In the genomic region with DNA sequence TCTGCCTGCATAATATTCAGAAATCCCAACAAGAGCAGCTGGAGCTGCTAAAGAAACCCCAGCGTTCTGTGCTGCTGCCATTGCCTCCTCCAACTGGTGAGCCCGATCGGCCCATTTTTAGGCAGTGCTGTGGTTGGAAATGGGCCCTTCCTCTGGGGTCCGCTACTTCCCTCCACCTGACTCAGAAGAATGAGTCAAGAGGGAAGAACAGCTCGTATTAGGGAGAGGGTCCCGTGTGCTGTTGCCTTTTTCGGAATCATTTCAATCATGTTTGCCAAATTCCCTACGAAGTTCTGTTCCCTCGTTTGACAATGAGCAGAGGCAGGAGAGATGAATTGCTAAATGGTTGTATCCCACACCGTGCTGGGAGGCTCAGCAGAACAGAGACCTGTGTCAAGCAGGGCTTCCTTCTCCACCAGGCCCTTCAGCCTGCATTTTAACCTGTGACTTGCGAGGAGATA, we compare ENCODE assay signal across 11 cellular contexts. TPM values are rescaled to one million over a fixed set of nuclear protein-coding genes. Genes with fewer than 3 reads are reported as not detected.
DNase-seq lines count a peak whose midpoint lies in the region; ATAC-seq and TF ChIP-seq lines count a peak whose summit lies in the region.
"Had no signal": no experiment of that assay in that cellular context is flagged by ENCODE, and none has a peak within 500 bp of the region (broad histone marks: within the 10 kb centered on the region; RNA-seq: fewer than 3 reads in every experiment).

No MANE protein-coding gene starts in this region.

- no peak overlapping the region for H2AFZ ChIP-seq in GM23338

- peaks cover 32% of the 10 kb centered on the region for H3K36me3 Mint-ChIP-seq in GM23338 (ENCODE audit: low read depth)

- H3K9me3 Mint-ChIP-seq in GM23338: no peaks in the 10 kb centered on the region

- H3K4me3 ChIP-seq in Panc1 (ENCODE audit: low read depth in 2 of 2, low read length in 2 of 2) (no peak overlapping the region), lower lobe of right lung (no peak overlapping the region), subcutaneous abdominal adipose tissue (ENCODE audit: low read depth in 1 of 5, low read length in 5 of 5) (peak overlapping the region in 1 of 5 donors; percentile 37), GM23338 (no peak overlapping the region)

- intact Hi-C loops in Panc1 (cut with micrococcal nuclease; ENCODE audit: unreplicated experiment) (no loop called here), lower lobe of right lung (cut with DNase I) (no loop called here)

- H3K4me3 Mint-ChIP-seq in GM23338: no peak overlapping the region

- H3K27me3 ChIP-seq in Panc1 (ENCODE audit: control insufficient read depth, insufficient read depth, low read length) (no peaks in the 10 kb centered on the region), lower lobe of right lung (ENCODE audit: low read depth) (no peaks in the 10 kb centered on the region), subcutaneous abdominal adipose tissue (ENCODE audit: control insufficient read depth in 5 of 5, insufficient read depth in 4 of 5, low read length in 5 of 5) (no peaks in the 10 kb centered on the region), GM23338 (ENCODE audit: insufficient read depth) (no peaks in the 10 kb centered on the region)

- CTCF ChIA-PET in Panc1 (lab: Charles Lee): no interaction called here

- H3K27ac ChIP-seq in Panc1 (ENCODE audit: low read length): no peak overlapping the region; the same call in 1 of the 2 replicates
- H3K27ac ChIP-seq in caudate nucleus (ENCODE audit: low read depth, low read length): peak overlapping the region; percentile 72
- H3K27ac ChIP-seq in lower lobe of right lung: peak overlapping the region; percentile 76
- H3K27ac ChIP-seq in subcutaneous abdominal adipose tissue (ENCODE audit: low read depth, low read length): peak overlapping the region; percentile 95
- H3K27ac ChIP-seq in GM23338 (ENCODE audit: low read depth): no peak overlapping the region

- H3K27me3 Mint-ChIP-seq in GM23338 (ENCODE audit: insufficient read depth, low read depth, poor library complexity): peaks cover 8% of the 10 kb centered on the region

- H3K9ac ChIP-seq in subcutaneous abdominal adipose tissue (ENCODE audit: low read length in 5 of 5): peak overlapping the region in 3 of 5 donors; percentile 12 to 80 (median 39)

- H3K4me2 ChIP-seq in GM23338: no peak overlapping the region

- ATAC-seq in Panc1 (no peak), lower lobe of right lung (no peak), GM19351 (IDR thresholded peaks at IDR 0.05; ENCODE audit: unreplicated experiment) (no peak), GM23338 (no peak), GM21723 (IDR thresholded peaks at IDR 0.05; ENCODE audit: unreplicated experiment) (no peak)

- no peaks in the 10 kb centered on the region for H3K79me2 ChIP-seq in GM23338 (replicated peaks; ENCODE audit: insufficient read depth)

- no peaks in the 10 kb centered on the region for H4K20me1 ChIP-seq in GM23338 (replicated peaks; ENCODE audit: insufficient read depth)

- H3K4me1 ChIP-seq in Panc1 (ENCODE audit: control insufficient read depth, insufficient read depth, low read length): peaks cover 6% of the 10 kb centered on the region; the same call in 1 of the 2 replicates
- H3K4me1 ChIP-seq in lower lobe of right lung: peaks cover 18% of the 10 kb centered on the region
- peaks cover 9 to 54% (median 39%) of the 10 kb centered on the region in 5 donors for H3K4me1 ChIP-seq in subcutaneous abdominal adipose tissue (ENCODE audit: control insufficient read depth in 5 of 5, insufficient read depth in 5 of 5, low read length in 5 of 5)
- H3K4me1 ChIP-seq in GM23338 (ENCODE audit: insufficient read depth): no peaks in the 10 kb centered on the region

- no peak for DNase-seq in Panc1 (ENCODE audit: low read depth, low spot score)
- DNase-seq in caudate nucleus (lab: John Stamatoyannopoulos, UW): peak in 1 of 61 donors; percentile 24
- DNase-seq in lower lobe of right lung: no peak
- no peak for DNase-seq in NCI-H2171 treated with DMSO at 0.1 percent for 48 hours (lab: John Stamatoyannopoulos, UW)
- DNase-seq in GM23338 (ENCODE audit: low spot score): no peak
- DNase-seq: activated CD4-positive, alpha-beta T cell treated with anti-CD3 and anti-CD28 coated beads, Interleukin-2, amount 50 U/mL, for 4 hours; cerebellar nuclear complex; NCI-H1092 had no signal

- BruUV-seq in Panc1 (replicated peaks; lab: Mats Ljungman, UMichigan): TSS peak; percentile 84

- POLR2A ChIA-PET in Panc1 (lab: Charles Lee): interaction anchor here (0.5 kb wide), 1 partner anchor 419 kb away, joined by 3 read pairs; no protein-coding TSS in a partner anchor

- in situ Hi-C loops in Panc1 (cut with HindIII; ENCODE audit: low pct_unique_long_range_greater_than_20kb, low sequenced_read_pairs): no loop called here

- TF ChIP-seq CTCF in Panc1 (IDR thresholded peaks at IDR 0.05) (no peak), lower lobe of right lung (IDR thresholded peaks at IDR 0.05) (no peak), GM23338 (conservative IDR thresholded peaks at IDR 0.05; ENCODE audit: low read depth in 2 of 2) (no peak)

- no peak overlapping the region for H3K27ac Mint-ChIP-seq in GM23338

- H3K4me1 Mint-ChIP-seq in GM23338: peaks cover 12% of the 10 kb centered on the region; the same call in 2 of the 3 replicates

- H3K9me2 ChIP-seq in GM23338 (ENCODE audit: insufficient read depth): no peaks in the 10 kb centered on the region

- no peaks in the 10 kb centered on the region for H3F3A ChIP-seq in GM23338 (replicated peaks; ENCODE audit: low read depth)

- H3K36me3 ChIP-seq in Panc1 (ENCODE audit: control insufficient read depth, insufficient read depth, low read length) (no peaks in the 10 kb centered on the region), lower lobe of right lung (no peaks in the 10 kb centered on the region), subcutaneous abdominal adipose tissue (ENCODE audit: control insufficient read depth in 5 of 5, insufficient read depth in 5 of 5, low read length in 5 of 5) (peaks cover 0 to 3% (median 0%) of the 10 kb centered on the region in 5 donors), GM23338 (ENCODE audit: insufficient read depth) (no peaks in the 10 kb centered on the region)

- H3K9me3 ChIP-seq in Panc1 (ENCODE audit: control insufficient read depth, insufficient read depth, low read depth, low read length): no peaks in the 10 kb centered on the region
- no peaks in the 10 kb centered on the region for H3K9me3 ChIP-seq in lower lobe of right lung
- H3K9me3 ChIP-seq in subcutaneous abdominal adipose tissue (ENCODE audit: control insufficient read depth in 5 of 5, low read length in 5 of 5): no peaks in the 10 kb centered on the region

RNA-seq across cellular contexts. Expression of a gene that starts 38.4 kb away (rescaled TPM):
- 0.05 TPM for total RNA-seq in Panc1 (2021; ENCODE audit: unreplicated experiment)
- 0.23 TPM for polyA plus RNA-seq in Panc1 (2012; ENCODE audit: insufficient read length)
- total RNA-seq in lower lobe of right lung: 8.8 TPM
- 40.7 and 44.7 TPM in 2 replicates for total RNA-seq in GM23338 (2014; rRNA removed; shearing (Covaris generic))
- 7.8 and 7.9 TPM in 2 replicates for polyA plus RNA-seq in GM23338 (2016; fragmentation: Nextera tagmentation; extraction: Ambion mirVana)

Comparison
In these comparisons a context has a peak if more than half of its experiments do, and no peak if none do; other contexts are left out.
1. H3K27ac ChIP-seq: peak in caudate nucleus (single experiment), lower lobe of right lung (single experiment) and subcutaneous abdominal adipose tissue (single experiment); none in Panc1 (single experiment) and GM23338 (single experiment).